In the genomic region with DNA sequence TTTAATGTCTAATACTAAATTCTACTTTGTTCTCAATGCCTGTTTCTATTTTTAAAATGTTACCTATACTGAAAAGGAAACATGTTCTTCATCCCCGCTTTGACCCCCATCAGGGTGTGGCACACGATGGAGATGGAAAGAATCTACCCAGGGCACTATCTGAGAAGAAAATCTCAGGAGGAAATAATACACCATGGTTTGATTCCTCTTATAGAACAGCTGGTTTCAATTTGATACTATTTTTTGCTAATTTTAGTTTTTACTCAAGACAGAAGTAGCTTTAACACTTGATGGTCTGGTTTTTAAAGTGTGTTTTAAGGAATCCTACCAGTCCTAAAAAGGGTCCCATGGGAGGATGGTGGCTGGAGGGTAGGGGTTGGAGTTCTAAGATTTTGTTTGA, we compare ENCODE assay signal across 35 cellular contexts. TPM values are rescaled to one million over a fixed set of nuclear protein-coding genes. Genes with fewer than 3 reads are reported as not detected.
"Had no signal": no experiment of that assay in that cellular context is flagged by ENCODE, and none has a peak within 500 bp of the region (broad histone marks: within the 10 kb centered on the region; RNA-seq: fewer than 3 reads in every experiment).

No MANE protein-coding gene starts in this region.

- H3K4me2 ChIP-seq: PC-9 had no signal

- H3K36me3 Mint-ChIP-seq: activated naive CD4-positive, alpha-beta T cell treated with anti-CD3 and anti-CD28 coated beads, Interleukin-2, amount 50 U/mL, for 24 hours; activated naive CD8-positive, alpha-beta T cell treated with anti-CD3 and anti-CD28 coated beads, Interleukin-2, amount 10 ng/mL, durations not matched to agents 7 days and 5 days had no signal

- H2AFZ ChIP-seq: PC-9 had no signal

- ATAC-seq: activated CD8-positive, alpha-beta T cell treated with anti-CD3 and anti-CD28 coated beads, Interleukin-2, amount 10 ng/mL, durations not matched to agents 7 days and 5 days; body of pancreas; Right ventricle myocardium inferior had no signal

- H3K36me3 ChIP-seq: adrenal gland, breast epithelium, MG63 had no signal

- H3K27me3 ChIP-seq: adrenal gland, body of pancreas, breast epithelium, MG63 had no signal

- H3K27ac Mint-ChIP-seq: activated CD4-positive, alpha-beta T cell treated with anti-CD3 and anti-CD28 coated beads, Interleukin-2, amount 10 ng/mL, durations not matched to agents 7 days and 5 days; activated CD8-positive, alpha-beta T cell treated with anti-CD3 and anti-CD28 coated beads, Interleukin-2, amount 10 ng/mL, durations not matched to agents 7 days and 5 days; activated naive CD4-positive, alpha-beta T cell treated with anti-CD3 and anti-CD28 coated beads, Interleukin-2, amount 50 U/mL, for 24 hours; activated naive CD8-positive, alpha-beta T cell treated with anti-CD3 and anti-CD28 coated beads, Interleukin-2, amount 10 ng/mL, durations not matched to agents 7 days and 5 days; activated T-cell treated with anti-CD3 and anti-CD28 coated beads, Interleukin-2, amount 50 U/mL, for 24 hours; activated T-helper 2 cell treated with anti-CD3 and anti-CD28 coated beads, Interferon-gamma antibody, Interleukin-2, Interleukin-4, amounts not matched to agents 10 μg/mL and 5 μg/mL and 100 μg/mL, durations not matched to agents 14 hours and 24 hours and 36 hours; T-helper 1 cell treated with Interleukin-12 subunit alpha and Interleukin-12 subunit beta and Interleukin-4 antibody, amounts not matched to agents 30 μg/mL and 1 μg/mL, for 36 hours; T-helper 2 cell treated with Interferon-gamma antibody and Interleukin-4, amounts not matched to agents 5 μg/mL and 100 μg/mL, for 36 hours had no signal

- FAIRE-seq: astrocyte, RCC 7860, TTC549 had no signal

- H3K4me3 Mint-ChIP-seq: activated CD4-positive, alpha-beta T cell treated with anti-CD3 and anti-CD28 coated beads, Interleukin-2, amount 10 ng/mL, durations not matched to agents 7 days and 5 days; activated CD8-positive, alpha-beta T cell treated with anti-CD3 and anti-CD28 coated beads, Interleukin-2, amount 10 ng/mL, durations not matched to agents 7 days and 5 days; activated naive CD4-positive, alpha-beta T cell treated with anti-CD3 and anti-CD28 coated beads, Interleukin-2, amount 50 U/mL, for 24 hours; activated naive CD8-positive, alpha-beta T cell treated with anti-CD3 and anti-CD28 coated beads, Interleukin-2, amount 10 ng/mL, durations not matched to agents 7 days and 5 days; activated T-cell treated with anti-CD3 and anti-CD28 coated beads, Interleukin-2, amount 50 U/mL, for 24 hours; T-helper 1 cell treated with Interleukin-12 subunit alpha and Interleukin-12 subunit beta and Interleukin-4 antibody, amounts not matched to agents 30 μg/mL and 1 μg/mL, for 36 hours; T-helper 2 cell treated with Interferon-gamma antibody and Interleukin-4, amounts not matched to agents 5 μg/mL and 100 μg/mL, for 36 hours had no signal

- H3K27me3 Mint-ChIP-seq: activated CD4-positive, alpha-beta T cell treated with anti-CD3 and anti-CD28 coated beads, Interleukin-2, amount 10 ng/mL, durations not matched to agents 7 days and 5 days; activated naive CD8-positive, alpha-beta T cell treated with anti-CD3 and anti-CD28 coated beads, Interleukin-2, amount 10 ng/mL, durations not matched to agents 7 days and 5 days had no signal

- H3K4me1 ChIP-seq: adrenal gland, breast epithelium had no signal

- H3K4me1 Mint-ChIP-seq: activated CD4-positive, alpha-beta T cell treated with anti-CD3 and anti-CD28 coated beads, Interleukin-2, amount 10 ng/mL, durations not matched to agents 7 days and 5 days; activated naive CD4-positive, alpha-beta T cell treated with anti-CD3 and anti-CD28 coated beads, Interleukin-2, amount 50 U/mL, for 24 hours; activated naive CD8-positive, alpha-beta T cell treated with anti-CD3 and anti-CD28 coated beads, Interleukin-2, amount 10 ng/mL, durations not matched to agents 7 days and 5 days had no signal

- H3K27ac ChIP-seq: adrenal gland, body of pancreas, breast epithelium, PC-9, RWPE1 had no signal

- H3K9me3 ChIP-seq: adrenal gland, body of pancreas, breast epithelium, MG63 had no signal

- H3K4me3 ChIP-seq: adrenal gland, body of pancreas, breast epithelium, MG63, PC-9 had no signal

- DNase-seq: activated CD4-positive, alpha-beta T cell treated with anti-CD3 and anti-CD28 coated beads, Interleukin-2, amount 10 ng/mL, durations not matched to agents 7 days and 5 days; activated CD4-positive, alpha-beta T cell treated with anti-CD3 and anti-CD28 coated beads, Interleukin-2, amount 50 U/mL, for 48 hours; activated CD8-positive, alpha-beta T cell treated with anti-CD3 and anti-CD28 coated beads, Interleukin-2, amount 10 ng/mL, durations not matched to agents 7 days and 5 days; activated gamma-delta T cell; activated naive CD4-positive, alpha-beta T cell treated with Interleukin-2 at 50 U/mL for 16 hours; activated naive CD8-positive, alpha-beta T cell treated with anti-CD3 and anti-CD28 coated beads, Interleukin-2, amount 10 ng/mL, durations not matched to agents 7 days and 5 days; activated T-cell treated with anti-CD3 and anti-CD28 coated beads, Interleukin-2, amount 50 U/mL, for 24 hours; adrenal gland; body of pancreas; Kasumi-1; KG1; MG63; NCI-H1048; NCI-H1105 treated with DMSO at 0.1 percent for 48 hours; NCI-H1436; NCI-H1694; NCI-H1930; NCI-H2081 treated with DMSO at 0.1 percent for 48 hours; NCI-H226; NCI-H446 treated with DMSO at 0.1 percent for 48 hours; NCI-H524; NCI-H69; NCI-H82; NK-92 treated with Interleukin-12 subunit alpha and Interleukin-12 subunit beta, amount 100 ng/mL, for 24 hours; PC-9 had no signal

- H3K9me3 Mint-ChIP-seq: activated CD4-positive, alpha-beta T cell treated with anti-CD3 and anti-CD28 coated beads, Interleukin-2, amount 10 ng/mL, durations not matched to agents 7 days and 5 days; activated naive CD4-positive, alpha-beta T cell treated with anti-CD3 and anti-CD28 coated beads, Interleukin-2, amount 50 U/mL, for 24 hours; activated naive CD8-positive, alpha-beta T cell treated with anti-CD3 and anti-CD28 coated beads, Interleukin-2, amount 10 ng/mL, durations not matched to agents 7 days and 5 days; activated T-cell treated with anti-CD3 and anti-CD28 coated beads, Interleukin-2, amount 50 U/mL, for 24 hours; activated T-helper 2 cell treated with anti-CD3 and anti-CD28 coated beads, Interferon-gamma antibody, Interleukin-2, Interleukin-4, amounts not matched to agents 10 μg/mL and 5 μg/mL and 100 μg/mL, durations not matched to agents 14 hours and 24 hours and 36 hours; T-helper 1 cell treated with Interleukin-12 subunit alpha and Interleukin-12 subunit beta and Interleukin-4 antibody, amounts not matched to agents 30 μg/mL and 1 μg/mL, for 36 hours; T-helper 2 cell treated with Interferon-gamma antibody and Interleukin-4, amounts not matched to agents 5 μg/mL and 100 μg/mL, for 36 hours had no signal

RNA-seq across cellular contexts. Expression of gene PPM1H, which starts 56.7 kb away (rescaled TPM):
- total RNA-seq: activated CD4-positive, alpha-beta T cell treated with anti-CD3 and anti-CD28 coated beads, Interleukin-2, amount 10 ng/mL, durations not matched to agents 7 days and 5 days; activated CD8-positive, alpha-beta T cell treated with anti-CD3 and anti-CD28 coated beads, Interleukin-2, amount 10 ng/mL, durations not matched to agents 7 days and 5 days; activated T-helper 2 cell treated with anti-CD3 and anti-CD28 coated beads, Interferon-gamma antibody, Interleukin-2, Interleukin-4, amounts not matched to agents 10 μg/mL and 5 μg/mL and 100 μg/mL, durations not matched to agents 14 hours and 24 hours and 36 hours had no signal
